Comparison of ENCODE assay signal across 1 cellular context in genomic region chr12:51848843-51849735, GRCh38.
A peak's percentile ranks its signal among the peaks of the same experiment; 100 is the strongest.
TF ChIP-seq lines count a peak whose summit lies in the region.

No MANE protein-coding gene starts in this region.

TF ChIP-seq in HepG2, 621 proteins besides CTCF, POLR2A, EP300 and RAD21 (continued from another document):
- TF ChIP-seq ARID4A (CRISPR knock-in tag; IDR thresholded peaks at IDR 0.05; ENCODE audit: borderline replicate concordance) = no peak; the same call in 1 of the 2 replicates
- no peak for TF ChIP-seq TSC22D2 (CRISPR knock-in tag; IDR thresholded peaks at IDR 0.05; ENCODE audit: borderline replicate concordance)
- TF ChIP-seq ZNF20 (CRISPR knock-in tag; IDR thresholded peaks at IDR 0.05) = no peak
- TF ChIP-seq HNRNPLL (IDR thresholded peaks at IDR 0.05; ENCODE audit: low read depth, low read length, poor library complexity, severe bottlenecking) = no peak
- no peak for TF ChIP-seq NFKBIZ (CRISPR knock-in tag; IDR thresholded peaks at IDR 0.05)
- no peak for TF ChIP-seq ZNF549 (CRISPR knock-in tag; IDR thresholded peaks at IDR 0.05)
- peak; percentile 76 for TF ChIP-seq HNRNPK (IDR thresholded peaks at IDR 0.05; ENCODE audit: low read depth, low read length, poor library complexity, severe bottlenecking)
- TF ChIP-seq RBFOX2 (IDR thresholded peaks at IDR 0.05; ENCODE audit: low read depth, low read length) = 0 out of 2 replicates have a peak, but pooled peaks have one; percentile 29
- no peak for TF ChIP-seq ISX (CRISPR knock-in tag; conservative IDR thresholded peaks at IDR 0.05)
- TF ChIP-seq MAX (IDR thresholded peaks at IDR 0.05) = peak; percentile 20; the same call in 1 of the 2 replicates
- peak; percentile 55; the same call in 1 of the 2 replicates for TF ChIP-seq GABPB1 (CRISPR knock-in tag; IDR thresholded peaks at IDR 0.05)
- TF ChIP-seq ZBTB14 (CRISPR knock-in tag; IDR thresholded peaks at IDR 0.05) = no peak
- TF ChIP-seq, protein P1, sequence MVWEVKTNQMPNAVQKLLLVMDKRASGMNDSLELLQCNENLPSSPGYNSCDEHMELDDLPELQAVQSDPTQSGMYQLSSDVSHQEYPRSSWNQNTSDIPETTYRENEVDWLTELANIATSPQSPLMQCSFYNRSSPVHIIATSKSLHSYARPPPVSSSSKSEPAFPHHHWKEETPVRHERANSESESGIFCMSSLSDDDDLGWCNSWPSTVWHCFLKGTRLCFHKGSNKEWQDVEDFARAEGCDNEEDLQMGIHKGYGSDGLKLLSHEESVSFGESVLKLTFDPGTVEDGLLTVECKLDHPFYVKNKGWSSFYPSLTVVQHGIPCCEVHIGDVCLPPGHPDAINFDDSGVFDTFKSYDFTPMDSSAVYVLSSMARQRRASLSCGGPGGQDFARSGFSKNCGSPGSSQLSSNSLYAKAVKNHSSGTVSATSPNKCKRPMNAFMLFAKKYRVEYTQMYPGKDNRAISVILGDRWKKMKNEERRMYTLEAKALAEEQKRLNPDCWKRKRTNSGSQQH (CRISPR knock-in tag; IDR thresholded peaks at IDR 0.05; ENCODE audit: low read depth) = no peak
- TF ChIP-seq, protein P2, sequence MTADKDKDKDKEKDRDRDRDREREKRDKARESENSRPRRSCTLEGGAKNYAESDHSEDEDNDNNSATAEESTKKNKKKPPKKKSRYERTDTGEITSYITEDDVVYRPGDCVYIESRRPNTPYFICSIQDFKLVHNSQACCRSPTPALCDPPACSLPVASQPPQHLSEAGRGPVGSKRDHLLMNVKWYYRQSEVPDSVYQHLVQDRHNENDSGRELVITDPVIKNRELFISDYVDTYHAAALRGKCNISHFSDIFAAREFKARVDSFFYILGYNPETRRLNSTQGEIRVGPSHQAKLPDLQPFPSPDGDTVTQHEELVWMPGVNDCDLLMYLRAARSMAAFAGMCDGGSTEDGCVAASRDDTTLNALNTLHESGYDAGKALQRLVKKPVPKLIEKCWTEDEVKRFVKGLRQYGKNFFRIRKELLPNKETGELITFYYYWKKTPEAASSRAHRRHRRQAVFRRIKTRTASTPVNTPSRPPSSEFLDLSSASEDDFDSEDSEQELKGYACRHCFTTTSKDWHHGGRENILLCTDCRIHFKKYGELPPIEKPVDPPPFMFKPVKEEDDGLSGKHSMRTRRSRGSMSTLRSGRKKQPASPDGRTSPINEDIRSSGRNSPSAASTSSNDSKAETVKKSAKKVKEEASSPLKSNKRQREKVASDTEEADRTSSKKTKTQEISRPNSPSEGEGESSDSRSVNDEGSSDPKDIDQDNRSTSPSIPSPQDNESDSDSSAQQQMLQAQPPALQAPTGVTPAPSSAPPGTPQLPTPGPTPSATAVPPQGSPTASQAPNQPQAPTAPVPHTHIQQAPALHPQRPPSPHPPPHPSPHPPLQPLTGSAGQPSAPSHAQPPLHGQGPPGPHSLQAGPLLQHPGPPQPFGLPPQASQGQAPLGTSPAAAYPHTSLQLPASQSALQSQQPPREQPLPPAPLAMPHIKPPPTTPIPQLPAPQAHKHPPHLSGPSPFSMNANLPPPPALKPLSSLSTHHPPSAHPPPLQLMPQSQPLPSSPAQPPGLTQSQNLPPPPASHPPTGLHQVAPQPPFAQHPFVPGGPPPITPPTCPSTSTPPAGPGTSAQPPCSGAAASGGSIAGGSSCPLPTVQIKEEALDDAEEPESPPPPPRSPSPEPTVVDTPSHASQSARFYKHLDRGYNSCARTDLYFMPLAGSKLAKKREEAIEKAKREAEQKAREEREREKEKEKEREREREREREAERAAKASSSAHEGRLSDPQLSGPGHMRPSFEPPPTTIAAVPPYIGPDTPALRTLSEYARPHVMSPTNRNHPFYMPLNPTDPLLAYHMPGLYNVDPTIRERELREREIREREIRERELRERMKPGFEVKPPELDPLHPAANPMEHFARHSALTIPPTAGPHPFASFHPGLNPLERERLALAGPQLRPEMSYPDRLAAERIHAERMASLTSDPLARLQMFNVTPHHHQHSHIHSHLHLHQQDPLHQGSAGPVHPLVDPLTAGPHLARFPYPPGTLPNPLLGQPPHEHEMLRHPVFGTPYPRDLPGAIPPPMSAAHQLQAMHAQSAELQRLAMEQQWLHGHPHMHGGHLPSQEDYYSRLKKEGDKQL (CRISPR knock-in tag; IDR thresholded peaks at IDR 0.05; ENCODE audit: low read depth) = no peak
- TF ChIP-seq ZSCAN22 (CRISPR knock-in tag; IDR thresholded peaks at IDR 0.05) = no peak
- TF ChIP-seq MIER2 (CRISPR knock-in tag; IDR thresholded peaks at IDR 0.05) = no peak
- TF ChIP-seq, protein P3, sequence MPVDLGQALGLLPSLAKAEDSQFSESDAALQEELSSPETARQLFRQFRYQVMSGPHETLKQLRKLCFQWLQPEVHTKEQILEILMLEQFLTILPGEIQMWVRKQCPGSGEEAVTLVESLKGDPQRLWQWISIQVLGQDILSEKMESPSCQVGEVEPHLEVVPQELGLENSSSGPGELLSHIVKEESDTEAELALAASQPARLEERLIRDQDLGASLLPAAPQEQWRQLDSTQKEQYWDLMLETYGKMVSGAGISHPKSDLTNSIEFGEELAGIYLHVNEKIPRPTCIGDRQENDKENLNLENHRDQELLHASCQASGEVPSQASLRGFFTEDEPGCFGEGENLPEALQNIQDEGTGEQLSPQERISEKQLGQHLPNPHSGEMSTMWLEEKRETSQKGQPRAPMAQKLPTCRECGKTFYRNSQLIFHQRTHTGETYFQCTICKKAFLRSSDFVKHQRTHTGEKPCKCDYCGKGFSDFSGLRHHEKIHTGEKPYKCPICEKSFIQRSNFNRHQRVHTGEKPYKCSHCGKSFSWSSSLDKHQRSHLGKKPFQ (CRISPR knock-in tag; IDR thresholded peaks at IDR 0.05; ENCODE audit: insufficient replicate concordance) = no peak
- TF ChIP-seq, protein P4, sequence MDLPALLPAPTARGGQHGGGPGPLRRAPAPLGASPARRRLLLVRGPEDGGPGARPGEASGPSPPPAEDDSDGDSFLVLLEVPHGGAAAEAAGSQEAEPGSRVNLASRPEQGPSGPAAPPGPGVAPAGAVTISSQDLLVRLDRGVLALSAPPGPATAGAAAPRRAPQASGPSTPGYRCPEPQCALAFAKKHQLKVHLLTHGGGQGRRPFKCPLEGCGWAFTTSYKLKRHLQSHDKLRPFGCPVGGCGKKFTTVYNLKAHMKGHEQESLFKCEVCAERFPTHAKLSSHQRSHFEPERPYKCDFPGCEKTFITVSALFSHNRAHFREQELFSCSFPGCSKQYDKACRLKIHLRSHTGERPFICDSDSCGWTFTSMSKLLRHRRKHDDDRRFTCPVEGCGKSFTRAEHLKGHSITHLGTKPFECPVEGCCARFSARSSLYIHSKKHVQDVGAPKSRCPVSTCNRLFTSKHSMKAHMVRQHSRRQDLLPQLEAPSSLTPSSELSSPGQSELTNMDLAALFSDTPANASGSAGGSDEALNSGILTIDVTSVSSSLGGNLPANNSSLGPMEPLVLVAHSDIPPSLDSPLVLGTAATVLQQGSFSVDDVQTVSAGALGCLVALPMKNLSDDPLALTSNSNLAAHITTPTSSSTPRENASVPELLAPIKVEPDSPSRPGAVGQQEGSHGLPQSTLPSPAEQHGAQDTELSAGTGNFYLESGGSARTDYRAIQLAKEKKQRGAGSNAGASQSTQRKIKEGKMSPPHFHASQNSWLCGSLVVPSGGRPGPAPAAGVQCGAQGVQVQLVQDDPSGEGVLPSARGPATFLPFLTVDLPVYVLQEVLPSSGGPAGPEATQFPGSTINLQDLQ (CRISPR knock-in tag; IDR thresholded peaks at IDR 0.05) = no peak
- TF ChIP-seq EHMT2 (IDR thresholded peaks at IDR 0.05; ENCODE audit: borderline replicate concordance, low read depth, low read length) = no peak
- TF ChIP-seq ZNF616 (CRISPR knock-in tag; IDR thresholded peaks at IDR 0.05; ENCODE audit: low read depth) = no peak
- TF ChIP-seq, protein P5, sequence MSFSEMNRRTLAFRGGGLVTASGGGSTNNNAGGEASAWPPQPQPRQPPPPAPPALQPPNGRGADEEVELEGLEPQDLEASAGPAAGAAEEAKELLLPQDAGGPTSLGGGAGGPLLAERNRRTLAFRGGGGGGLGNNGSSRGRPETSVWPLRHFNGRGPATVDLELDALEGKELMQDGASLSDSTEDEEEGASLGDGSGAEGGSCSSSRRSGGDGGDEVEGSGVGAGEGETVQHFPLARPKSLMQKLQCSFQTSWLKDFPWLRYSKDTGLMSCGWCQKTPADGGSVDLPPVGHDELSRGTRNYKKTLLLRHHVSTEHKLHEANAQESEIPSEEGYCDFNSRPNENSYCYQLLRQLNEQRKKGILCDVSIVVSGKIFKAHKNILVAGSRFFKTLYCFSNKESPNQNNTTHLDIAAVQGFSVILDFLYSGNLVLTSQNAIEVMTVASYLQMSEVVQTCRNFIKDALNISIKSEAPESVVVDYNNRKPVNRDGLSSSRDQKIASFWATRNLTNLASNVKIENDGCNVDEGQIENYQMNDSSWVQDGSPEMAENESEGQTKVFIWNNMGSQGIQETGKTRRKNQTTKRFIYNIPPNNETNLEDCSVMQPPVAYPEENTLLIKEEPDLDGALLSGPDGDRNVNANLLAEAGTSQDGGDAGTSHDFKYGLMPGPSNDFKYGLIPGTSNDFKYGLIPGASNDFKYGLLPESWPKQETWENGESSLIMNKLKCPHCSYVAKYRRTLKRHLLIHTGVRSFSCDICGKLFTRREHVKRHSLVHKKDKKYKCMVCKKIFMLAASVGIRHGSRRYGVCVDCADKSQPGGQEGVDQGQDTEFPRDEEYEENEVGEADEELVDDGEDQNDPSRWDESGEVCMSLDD (CRISPR knock-in tag; IDR thresholded peaks at IDR 0.05; ENCODE audit: borderline replicate concordance) = no peak
- TF ChIP-seq, protein P6, sequence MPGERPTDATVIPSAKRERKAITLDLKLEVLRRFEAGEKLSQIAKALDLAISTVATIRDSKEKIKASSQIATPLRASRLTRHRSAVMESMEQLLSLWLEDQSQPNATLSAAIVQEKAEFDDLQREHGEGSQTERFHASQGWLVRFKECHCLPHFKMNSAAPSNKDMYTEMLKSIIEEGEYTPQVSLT (CRISPR knock-in tag; IDR thresholded peaks at IDR 0.05; ENCODE audit: borderline replicate concordance, low read depth) = no peak
- no peak for TF ChIP-seq POLR2G (IDR thresholded peaks at IDR 0.05; ENCODE audit: low read depth, low read length)
- TF ChIP-seq ATF5 (CRISPR knock-in tag; IDR thresholded peaks at IDR 0.05; ENCODE audit: low read depth) = no peak
- 0 out of 2 replicates have a peak, but pooled peaks have one; percentile 18 for TF ChIP-seq GABPA (IDR thresholded peaks at IDR 0.05; ENCODE audit: low read depth, low read length)
- TF ChIP-seq GABPA (CRISPR knock-in tag; IDR thresholded peaks at IDR 0.05; ENCODE audit: low read depth) = no peak
- no peak for TF ChIP-seq EEA1 (CRISPR knock-in tag; IDR thresholded peaks at IDR 0.05; ENCODE audit: borderline replicate concordance)
- no peak for TF ChIP-seq ZKSCAN8 (CRISPR knock-in tag; IDR thresholded peaks at IDR 0.05; ENCODE audit: borderline replicate concordance)
- TF ChIP-seq FOXP1 (IDR thresholded peaks at IDR 0.05) = no peak
- TF ChIP-seq FOXP1 (CRISPR knock-in tag; IDR thresholded peaks at IDR 0.05) = no peak
- TF ChIP-seq UBTF (CRISPR knock-in tag; IDR thresholded peaks at IDR 0.05) = no peak
- TF ChIP-seq REPIN1 (CRISPR knock-in tag; IDR thresholded peaks at IDR 0.05; ENCODE audit: borderline replicate concordance, low read depth) = no peak
